12 cellular contexts compared by ENCODE assay signal in the genomic region with DNA sequence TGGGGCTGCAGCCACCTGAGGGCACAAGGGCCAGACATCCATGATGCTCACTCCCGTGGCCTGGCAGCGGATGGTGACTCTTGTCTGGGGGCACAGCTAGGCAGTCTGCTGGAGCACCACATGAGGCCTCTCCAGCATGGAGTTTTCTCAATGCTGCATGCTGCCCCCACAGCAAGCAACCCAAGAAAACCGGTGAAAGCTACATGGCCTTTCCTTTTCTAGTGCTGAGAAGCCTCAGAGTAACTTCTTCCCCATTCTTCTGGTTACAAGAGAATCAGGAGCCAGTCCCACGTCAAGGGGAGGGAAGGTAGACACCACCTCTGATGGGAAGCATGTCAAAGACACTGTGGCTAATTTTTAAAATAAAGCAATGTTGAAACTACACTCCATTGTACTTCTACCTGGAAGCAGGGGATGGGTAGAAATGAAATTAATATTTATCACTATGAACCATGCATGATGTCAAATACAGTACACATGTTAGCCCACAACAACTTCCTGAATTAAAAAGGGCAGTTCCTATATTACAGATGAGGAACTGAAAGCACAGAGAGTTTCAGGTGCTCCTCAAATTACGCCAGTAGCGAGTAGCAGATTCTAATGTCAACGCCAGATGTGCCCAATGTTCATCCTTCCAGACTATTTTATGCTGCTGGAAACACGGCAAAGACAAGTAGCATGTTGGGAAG.
A peak's percentile ranks its signal among the peaks of the same experiment; 100 is the strongest.
DNase-seq lines count a peak whose midpoint lies in the region; ATAC-seq, FAIRE-seq and TF ChIP-seq lines count a peak whose summit lies in the region.
"Had no signal": no experiment of that assay in that cellular context is flagged by ENCODE, and none has a peak within 500 bp of the region (broad histone marks: within the 10 kb centered on the region; RNA-seq: fewer than 3 reads in every experiment).

No MANE protein-coding gene starts in this region.

- DNase-seq in GM12892 (ENCODE audit: insufficient read length) (no peak), NOMO-1 treated with dmso at 0.1 percent for 144 hours (lab: John Stamatoyannopoulos, UW; ENCODE audit: unreplicated experiment) (peak; percentile 47), caudate nucleus (lab: John Stamatoyannopoulos, UW) (no peak), left ventricle myocardium superior (no peak), DMS53 (lab: John Stamatoyannopoulos, UW) (no peak), mucosa of gallbladder (ENCODE audit: low spot score) (no peak)
- DNase-seq: BE2C, NCI-H1930 had no signal

- intact Hi-C loops in left ventricle myocardium superior (cut with micrococcal nuclease) = no loop called here

- ATAC-seq in GM21367 (IDR thresholded peaks at IDR 0.05; ENCODE audit: unreplicated experiment) = peak; percentile 98
- ATAC-seq in HG03097 (IDR thresholded peaks at IDR 0.05; ENCODE audit: low FRiP score, unreplicated experiment) = peak; percentile 99
- no peak for ATAC-seq in left ventricle myocardium superior
- ATAC-seq: activated T-helper 17 cell treated with anti-CD3 and anti-CD28 coated beads, Interleukin-2, amount 50 U/mL, for 72 hours had no signal

- peak; percentile 75 for FAIRE-seq in GM12892 (lab: Jason Lieb, UNC)

- no peak for TF ChIP-seq POLR2A in GM12892 (IDR thresholded peaks at IDR 0.05; ENCODE audit: low read depth, low read length)

- no peak overlapping the region for H3K27ac ChIP-seq in caudate nucleus (ENCODE audit: low read depth, low read length)
- H3K27ac ChIP-seq: prostate gland had no signal
